ENCODE assay signal across 8 cellular contexts in the genomic region with DNA sequence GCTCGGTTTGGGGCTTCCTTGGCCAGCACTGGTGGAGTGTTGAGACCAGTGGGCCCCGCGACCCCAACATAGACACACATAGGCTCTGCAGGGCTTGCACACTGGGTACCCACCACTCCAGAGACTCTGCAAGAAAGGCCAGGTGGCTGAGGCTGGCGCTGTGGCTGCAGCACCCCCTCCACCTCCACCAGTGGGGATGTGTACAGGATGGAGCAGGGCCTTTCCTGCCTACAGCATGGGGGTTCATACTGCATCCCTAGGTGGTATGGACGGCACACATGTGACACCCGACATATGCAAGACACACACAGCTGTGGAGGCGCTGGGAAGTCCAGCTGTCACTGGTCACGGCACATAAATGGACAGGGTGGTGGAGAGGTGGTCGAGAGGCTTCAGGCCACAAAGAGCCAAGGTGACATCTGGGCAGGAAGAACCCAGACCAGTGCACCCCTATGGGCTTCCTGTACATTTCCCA. TPM values are rescaled to one million over a fixed set of nuclear protein-coding genes. Genes with fewer than 3 reads are reported as not detected.
A peak's percentile ranks its signal among the peaks of the same experiment; 100 is the strongest.
DNase-seq lines count a peak whose midpoint lies in the region; ATAC-seq, FAIRE-seq and TF ChIP-seq lines count a peak whose summit lies in the region.

No MANE protein-coding gene starts in this region.

- no peak overlapping the region for H3K27ac ChIP-seq in kidney (ENCODE audit: low read depth in 2 of 2, low read length in 2 of 2)
- peak overlapping the region; percentile 82 to 98 (median 87) for H3K27ac ChIP-seq in stomach

- H3K36me3 ChIP-seq in kidney (ENCODE audit: control insufficient read depth in 1 of 2, insufficient read depth in 2 of 2, low read length in 2 of 2) (peaks cover 0 to under 1% of the 10 kb centered on the region in 2 donors), stomach (peaks cover 10 to 38% (median 25%) of the 10 kb centered on the region in 4 donors)

- H3K27ac Mint-ChIP-seq in activated naive CD4-positive, alpha-beta T cell treated with anti-CD3 and anti-CD28 coated beads, Interleukin-2, amount 50 U/mL, for 72 hours, result peak overlapping the region; percentile 47 to 50

- H3K9me3 Mint-ChIP-seq in activated naive CD4-positive, alpha-beta T cell treated with anti-CD3 and anti-CD28 coated beads, Interleukin-2, amount 50 U/mL, for 72 hours, result no peaks in the 10 kb centered on the region

- intact Hi-C loops in kidney (cut with DNase I), result no loop called here
- intact Hi-C loops in stomach (cut with DNase I; ENCODE audit: low total_unique reads), result no loop called here

- FAIRE-seq in kidney (lab: Jason Lieb, UNC), result no peak

- DNase-seq in HT-29 (ENCODE audit: low spot score) (peak; percentile 7), kidney (no peak), stomach (no peak), NOMO-1 (lab: John Stamatoyannopoulos, UW; ENCODE audit: unreplicated experiment in 2 of 2) (no peak), HuH-7 (ENCODE audit: low spot score) (no peak)
- no peak for DNase-seq in activated naive CD4-positive, alpha-beta T cell treated with anti-CD3 and anti-CD28 coated beads, Interleukin-2, amount 50 U/mL, for 72 hours (ENCODE audit: low spot score in 2 of 2)

- H3K4me3 ChIP-seq in kidney (ENCODE audit: low read length in 2 of 2) (peak overlapping the region; percentile 69 to 72), stomach (peak overlapping the region; percentile 70 to 92 (median 84))

- TF ChIP-seq CTCF in kidney (IDR thresholded peaks at IDR 0.05; ENCODE audit: borderline replicate concordance, extremely low read depth, insufficient read depth), result no peak
- no peak for TF ChIP-seq CTCF in stomach (IDR thresholded peaks at IDR 0.05)

- H3K9me3 ChIP-seq in kidney (ENCODE audit: control insufficient read depth in 1 of 2, low read length in 2 of 2) (no peaks in the 10 kb centered on the region), stomach (no peaks in the 10 kb centered on the region)

- peak overlapping the region; percentile 65 to 72 for H3K9ac ChIP-seq in kidney (ENCODE audit: low read length in 2 of 2)

- no peak for ATAC-seq in activated naive CD4-positive, alpha-beta T cell treated with anti-CD3 and anti-CD28 coated beads, Interleukin-2, amount 50 U/mL, for 72 hours
- ATAC-seq in GM18502 (IDR thresholded peaks at IDR 0.05; ENCODE audit: poor library complexity, unreplicated experiment), result no peak
- no peak for ATAC-seq in GM18517 (IDR thresholded peaks at IDR 0.05; ENCODE audit: unreplicated experiment)

- TF ChIP-seq EP300 in stomach (IDR thresholded peaks at IDR 0.05), result no peak

- H3K36me3 Mint-ChIP-seq in activated naive CD4-positive, alpha-beta T cell treated with anti-CD3 and anti-CD28 coated beads, Interleukin-2, amount 50 U/mL, for 72 hours, result peaks cover 15 to 19% of the 10 kb centered on the region in 2 donors

- H3K4me1 ChIP-seq in kidney (ENCODE audit: control insufficient read depth in 1 of 2, insufficient read depth in 1 of 2, low read depth in 1 of 2, low read length in 2 of 2) (peaks cover 24 to 36% of the 10 kb centered on the region in 2 donors), stomach (peaks cover 52 to 83% (median 75%) of the 10 kb centered on the region in 4 donors)

- no peaks in the 10 kb centered on the region for H3K27me3 ChIP-seq in stomach

- no peak for TF ChIP-seq POLR2A in stomach (IDR thresholded peaks at IDR 0.05)

- 40 to 60% (median 49%) methylated on average over 1 to 9 of the region's 9 CpGs for WGBS in stomach, 5 donors

RNA-seq across cellular contexts. Expression of gene RNPEPL1, which starts 1.3 kb away (rescaled TPM):
- total RNA-seq in HT-29 (2014; rRNA removed; shearing (Covaris generic)), result 57.9 and 74.9 TPM in 2 replicates
- total RNA-seq in activated naive CD4-positive, alpha-beta T cell treated with anti-CD3 and anti-CD28 coated beads, Interleukin-2, amount 50 U/mL, for 72 hours, result 10 to 100 TPM; 22.6 to 51.2 TPM
- 77.4 TPM for total RNA-seq in kidney
- polyA plus RNA-seq in kidney (ENCODE audit: insufficient read depth, low read depth, low replicate concordance), result 65.4 TPM
- 100 to 1,000 TPM in 3 of 5 donors, 10 to 100 TPM in 2; 32.7 to 196 (median 145) TPM for total RNA-seq in stomach
- 100 to 1,000 TPM in 2 of 3 donors, 10 to 100 TPM in 1; 93.9 to 136 (median 113) TPM for polyA plus RNA-seq in stomach

RNA-seq across cellular contexts. Expression of gene DUSP28, which starts 9.4 kb away (rescaled TPM):
- total RNA-seq in HT-29 (2014; rRNA removed; shearing (Covaris generic)), result 10.0 and 10.4 TPM in 2 replicates
- 1 to 10 TPM; 3.8 to 5.4 TPM for total RNA-seq in activated naive CD4-positive, alpha-beta T cell treated with anti-CD3 and anti-CD28 coated beads, Interleukin-2, amount 50 U/mL, for 72 hours
- 7.0 TPM for total RNA-seq in kidney
- polyA plus RNA-seq in kidney (ENCODE audit: insufficient read depth, low read depth, low replicate concordance), result 5.9 TPM
- total RNA-seq in stomach, result 10 to 100 TPM in 1 of 5 donors, 1 to 10 TPM in 4; 1.3 to 71.5 (median 2.2) TPM
- 1 to 10 TPM; 2.7 to 7.0 (median 6.7) TPM for polyA plus RNA-seq in stomach

RNA-seq across cellular contexts. Expression of gene ANKMY1, which starts 11.8 kb away (rescaled TPM):
- 26.5 and 29.5 TPM in 2 replicates for total RNA-seq in HT-29 (2014; rRNA removed; shearing (Covaris generic))
- 10 to 100 TPM; 15.4 to 22.1 TPM for total RNA-seq in activated naive CD4-positive, alpha-beta T cell treated with anti-CD3 and anti-CD28 coated beads, Interleukin-2, amount 50 U/mL, for 72 hours
- total RNA-seq in kidney (22.1 TPM), stomach (10 to 100 TPM in 4 of 5 donors, 1 to 10 TPM in 1; 8.3 to 79.4 (median 20.4) TPM)
- polyA plus RNA-seq in kidney (ENCODE audit: insufficient read depth, low read depth, low replicate concordance) (3.0 TPM), stomach (1 to 10 TPM; 3.1 to 8.4 (median 5.8) TPM)

RNA-seq across cellular contexts. Expression of gene CAPN10, which starts 17.0 kb away (rescaled TPM):
- 88.3 and 90.2 TPM in 2 replicates for total RNA-seq in HT-29 (2014; rRNA removed; shearing (Covaris generic))
- total RNA-seq in activated naive CD4-positive, alpha-beta T cell treated with anti-CD3 and anti-CD28 coated beads, Interleukin-2, amount 50 U/mL, for 72 hours, result 10 to 100 TPM; 28.9 to 39.0 TPM
- total RNA-seq in kidney (50.9 TPM), stomach (100 to 1,000 TPM in 1 of 5 donors, 10 to 100 TPM in 4; 26.6 to 197 (median 58.3) TPM)
- polyA plus RNA-seq in kidney (ENCODE audit: insufficient read depth, low read depth, low replicate concordance) (26.3 TPM), stomach (10 to 100 TPM; 17.7 to 38.0 (median 23.3) TPM)

RNA-seq across cellular contexts. Expression of gene GPR35, which starts 55.7 kb away (rescaled TPM):
- 176 and 180 TPM in 2 replicates for total RNA-seq in HT-29 (2014; rRNA removed; shearing (Covaris generic))
- total RNA-seq in activated naive CD4-positive, alpha-beta T cell treated with anti-CD3 and anti-CD28 coated beads, Interleukin-2, amount 50 U/mL, for 72 hours, result 1 to 10 TPM; 1.5 to 7.9 TPM
- total RNA-seq in kidney (6.7 TPM), stomach (10 to 100 TPM; 11.7 to 68.9 (median 21.9) TPM)
- polyA plus RNA-seq in kidney (ENCODE audit: insufficient read depth, low read depth, low replicate concordance) (1.7 TPM), stomach (10 to 100 TPM in 1 of 3 donors, 1 to 10 TPM in 2; 8.5 to 12.8 (median 9.8) TPM)

Comparison
In these comparisons a context has a peak if more than half of its experiments do, and no peak if none do; other contexts are left out.
1. H3K27ac ChIP-seq: peak in stomach (5 of 5); none in kidney (0 of 2).